In the genomic region with DNA sequence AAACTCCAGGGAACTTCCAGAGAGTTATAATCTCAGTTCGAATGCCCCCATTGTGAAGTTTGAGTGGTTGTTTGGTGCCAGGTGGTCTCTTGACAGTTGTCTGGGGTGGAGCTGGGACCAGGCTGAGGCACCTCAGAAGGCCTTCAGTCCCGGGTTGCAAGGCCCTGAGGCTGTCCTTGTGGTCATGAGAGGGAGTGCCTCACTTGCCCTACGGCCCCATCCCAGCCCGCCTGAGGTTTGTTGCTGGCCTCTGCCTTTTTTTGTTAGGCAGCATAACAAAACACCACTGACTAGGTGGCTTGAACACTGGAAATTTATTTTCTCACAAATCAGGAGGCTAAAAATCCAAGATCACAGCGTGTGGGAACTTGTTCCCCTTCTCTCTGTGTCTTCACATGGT, we compare ENCODE assay signal across 1 cellular context.
TF ChIP-seq lines count a peak whose summit lies in the region.

No MANE protein-coding gene starts in this region.

TF ChIP-seq in GM23338, 12 proteins besides CTCF, POLR2A, EP300 and RAD21:
- TF ChIP-seq, protein P1, sequence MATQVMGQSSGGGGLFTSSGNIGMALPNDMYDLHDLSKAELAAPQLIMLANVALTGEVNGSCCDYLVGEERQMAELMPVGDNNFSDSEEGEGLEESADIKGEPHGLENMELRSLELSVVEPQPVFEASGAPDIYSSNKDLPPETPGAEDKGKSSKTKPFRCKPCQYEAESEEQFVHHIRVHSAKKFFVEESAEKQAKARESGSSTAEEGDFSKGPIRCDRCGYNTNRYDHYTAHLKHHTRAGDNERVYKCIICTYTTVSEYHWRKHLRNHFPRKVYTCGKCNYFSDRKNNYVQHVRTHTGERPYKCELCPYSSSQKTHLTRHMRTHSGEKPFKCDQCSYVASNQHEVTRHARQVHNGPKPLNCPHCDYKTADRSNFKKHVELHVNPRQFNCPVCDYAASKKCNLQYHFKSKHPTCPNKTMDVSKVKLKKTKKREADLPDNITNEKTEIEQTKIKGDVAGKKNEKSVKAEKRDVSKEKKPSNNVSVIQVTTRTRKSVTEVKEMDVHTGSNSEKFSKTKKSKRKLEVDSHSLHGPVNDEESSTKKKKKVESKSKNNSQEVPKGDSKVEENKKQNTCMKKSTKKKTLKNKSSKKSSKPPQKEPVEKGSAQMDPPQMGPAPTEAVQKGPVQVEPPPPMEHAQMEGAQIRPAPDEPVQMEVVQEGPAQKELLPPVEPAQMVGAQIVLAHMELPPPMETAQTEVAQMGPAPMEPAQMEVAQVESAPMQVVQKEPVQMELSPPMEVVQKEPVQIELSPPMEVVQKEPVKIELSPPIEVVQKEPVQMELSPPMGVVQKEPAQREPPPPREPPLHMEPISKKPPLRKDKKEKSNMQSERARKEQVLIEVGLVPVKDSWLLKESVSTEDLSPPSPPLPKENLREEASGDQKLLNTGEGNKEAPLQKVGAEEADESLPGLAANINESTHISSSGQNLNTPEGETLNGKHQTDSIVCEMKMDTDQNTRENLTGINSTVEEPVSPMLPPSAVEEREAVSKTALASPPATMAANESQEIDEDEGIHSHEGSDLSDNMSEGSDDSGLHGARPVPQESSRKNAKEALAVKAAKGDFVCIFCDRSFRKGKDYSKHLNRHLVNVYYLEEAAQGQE (IDR thresholded peaks at IDR 0.05; ENCODE audit: unreplicated experiment), result no peak
- TF ChIP-seq JUNB (IDR thresholded peaks at IDR 0.05; ENCODE audit: unreplicated experiment) (no peak), CREB1 (CRISPR knock-in tag; IDR thresholded peaks at IDR 0.05; ENCODE audit: low read depth) (no peak), POLR2AphosphoS5 (IDR thresholded peaks at IDR 0.05; ENCODE audit: low read depth) (no peak), ZNF331 (CRISPR knock-in tag; IDR thresholded peaks at IDR 0.05; ENCODE audit: low read depth) (no peak)
- TF ChIP-seq, protein P2, sequence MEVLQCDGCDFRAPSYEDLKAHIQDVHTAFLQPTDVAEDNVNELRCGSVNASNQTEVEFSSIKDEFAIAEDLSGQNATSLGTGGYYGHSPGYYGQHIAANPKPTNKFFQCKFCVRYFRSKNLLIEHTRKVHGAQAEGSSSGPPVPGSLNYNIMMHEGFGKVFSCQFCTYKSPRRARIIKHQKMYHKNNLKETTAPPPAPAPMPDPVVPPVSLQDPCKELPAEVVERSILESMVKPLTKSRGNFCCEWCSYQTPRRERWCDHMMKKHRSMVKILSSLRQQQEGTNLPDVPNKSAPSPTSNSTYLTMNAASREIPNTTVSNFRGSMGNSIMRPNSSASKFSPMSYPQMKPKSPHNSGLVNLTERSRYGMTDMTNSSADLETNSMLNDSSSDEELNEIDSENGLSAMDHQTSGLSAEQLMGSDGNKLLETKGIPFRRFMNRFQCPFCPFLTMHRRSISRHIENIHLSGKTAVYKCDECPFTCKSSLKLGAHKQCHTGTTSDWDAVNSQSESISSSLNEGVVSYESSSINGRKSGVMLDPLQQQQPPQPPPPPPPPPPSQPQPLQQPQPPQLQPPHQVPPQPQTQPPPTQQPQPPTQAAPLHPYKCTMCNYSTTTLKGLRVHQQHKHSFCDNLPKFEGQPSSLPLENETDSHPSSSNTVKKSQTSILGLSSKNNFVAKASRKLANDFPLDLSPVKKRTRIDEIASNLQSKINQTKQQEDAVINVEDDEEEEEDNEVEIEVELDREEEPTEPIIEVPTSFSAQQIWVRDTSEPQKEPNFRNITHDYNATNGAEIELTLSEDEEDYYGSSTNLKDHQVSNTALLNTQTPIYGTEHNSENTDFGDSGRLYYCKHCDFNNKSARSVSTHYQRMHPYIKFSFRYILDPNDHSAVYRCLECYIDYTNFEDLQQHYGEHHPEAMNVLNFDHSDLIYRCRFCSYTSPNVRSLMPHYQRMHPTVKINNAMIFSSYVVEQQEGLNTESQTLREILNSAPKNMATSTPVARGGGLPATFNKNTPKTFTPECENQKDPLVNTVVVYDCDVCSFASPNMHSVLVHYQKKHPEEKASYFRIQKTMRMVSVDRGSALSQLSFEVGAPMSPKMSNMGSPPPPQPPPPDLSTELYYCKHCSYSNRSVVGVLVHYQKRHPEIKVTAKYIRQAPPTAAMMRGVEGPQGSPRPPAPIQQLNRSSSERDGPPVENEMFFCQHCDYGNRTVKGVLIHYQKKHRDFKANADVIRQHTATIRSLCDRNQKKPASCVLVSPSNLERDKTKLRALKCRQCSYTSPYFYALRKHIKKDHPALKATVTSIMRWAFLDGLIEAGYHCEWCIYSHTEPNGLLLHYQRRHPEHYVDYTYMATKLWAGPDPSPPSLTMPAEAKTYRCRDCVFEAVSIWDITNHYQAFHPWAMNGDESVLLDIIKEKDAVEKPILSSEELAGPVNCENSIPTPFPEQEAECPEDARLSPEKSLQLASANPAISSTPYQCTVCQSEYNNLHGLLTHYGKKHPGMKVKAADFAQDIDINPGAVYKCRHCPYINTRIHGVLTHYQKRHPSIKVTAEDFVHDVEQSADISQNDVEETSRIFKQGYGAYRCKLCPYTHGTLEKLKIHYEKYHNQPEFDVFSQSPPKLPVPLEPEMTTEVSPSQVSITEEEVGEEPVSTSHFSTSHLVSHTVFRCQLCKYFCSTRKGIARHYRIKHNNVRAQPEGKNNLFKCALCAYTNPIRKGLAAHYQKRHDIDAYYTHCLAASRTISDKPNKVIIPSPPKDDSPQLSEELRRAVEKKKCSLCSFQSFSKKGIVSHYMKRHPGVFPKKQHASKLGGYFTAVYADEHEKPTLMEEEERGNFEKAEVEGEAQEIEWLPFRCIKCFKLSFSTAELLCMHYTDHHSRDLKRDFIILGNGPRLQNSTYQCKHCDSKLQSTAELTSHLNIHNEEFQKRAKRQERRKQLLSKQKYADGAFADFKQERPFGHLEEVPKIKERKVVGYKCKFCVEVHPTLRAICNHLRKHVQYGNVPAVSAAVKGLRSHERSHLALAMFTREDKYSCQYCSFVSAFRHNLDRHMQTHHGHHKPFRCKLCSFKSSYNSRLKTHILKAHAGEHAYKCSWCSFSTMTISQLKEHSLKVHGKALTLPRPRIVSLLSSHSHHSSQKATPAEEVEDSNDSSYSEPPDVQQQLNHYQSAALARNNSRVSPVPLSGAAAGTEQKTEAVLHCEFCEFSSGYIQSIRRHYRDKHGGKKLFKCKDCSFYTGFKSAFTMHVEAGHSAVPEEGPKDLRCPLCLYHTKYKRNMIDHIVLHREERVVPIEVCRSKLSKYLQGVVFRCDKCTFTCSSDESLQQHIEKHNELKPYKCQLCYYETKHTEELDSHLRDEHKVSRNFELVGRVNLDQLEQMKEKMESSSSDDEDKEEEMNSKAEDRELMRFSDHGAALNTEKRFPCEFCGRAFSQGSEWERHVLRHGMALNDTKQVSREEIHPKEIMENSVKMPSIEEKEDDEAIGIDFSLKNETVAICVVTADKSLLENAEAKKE (CRISPR knock-in tag; IDR thresholded peaks at IDR 0.05), result no peak
TF ChIP-seq in GM23338: peak in this region for 0.
